In genomic region chr13:21010621-21011020, GRCh38 we compare ENCODE assay signal across 12 cellular contexts. TPM values are rescaled to one million over a fixed set of nuclear protein-coding genes. Genes with fewer than 3 reads are reported as not detected.
DNase-seq lines count a peak whose midpoint lies in the region; TF ChIP-seq lines count a peak whose summit lies in the region.
"Had no signal": no experiment of that assay in that cellular context is flagged by ENCODE, and none has a peak within 500 bp of the region (broad histone marks: within the 10 kb centered on the region; RNA-seq: fewer than 3 reads in every experiment).

No MANE protein-coding gene starts in this region.

- H3K4me1 ChIP-seq in BLaER1 (peaks cover 77% of the 10 kb centered on the region), mesendoderm (ENCODE audit: control insufficient read depth, low read depth, low read length) (no peaks in the 10 kb centered on the region)

- intact Hi-C loops in head of caudate nucleus (cut with DNase I), result no loop called here

- no peak overlapping the region; the same call in 1 of the 2 replicates for H3K27ac ChIP-seq in BLaER1
- H3K27ac ChIP-seq in mesendoderm (ENCODE audit: low read depth, low read length), result no peak overlapping the region
- H3K27ac ChIP-seq: SJCRH30 had no signal

- H3K79me2 ChIP-seq in mesendoderm (ENCODE audit: control insufficient read depth, insufficient read depth, low read length), result peaks cover 45% of the 10 kb centered on the region

- no peak overlapping the region for H3K4me3 ChIP-seq in BLaER1
- no peak overlapping the region for H3K4me3 ChIP-seq in mesendoderm (ENCODE audit: low read length)
- H3K4me3 ChIP-seq: SJCRH30, spleen had no signal

- peaks cover 28% of the 10 kb centered on the region for H3K79me1 ChIP-seq in mesendoderm (ENCODE audit: low read length)

- peaks cover 15% of the 10 kb centered on the region; the same call in 1 of the 2 replicates for H4K20me1 ChIP-seq in BLaER1

- WGBS in mesendoderm (ENCODE audit: extremely low coverage, insufficient coverage, low lambda C conversion rate), result no CpG with 5 or more reads among the region's 1 CpG

- H3K9ac ChIP-seq in BLaER1 (no peak overlapping the region), mesendoderm (ENCODE audit: low read length) (no peak overlapping the region)

- H3K27ac Mint-ChIP-seq in brain (peak overlapping the region in 3 of 5 experiments; percentile 58 to 64 (median 62)), glutamatergic neuron (ENCODE audit: unreplicated experiment) (no peak overlapping the region)
- H3K27ac Mint-ChIP-seq: CD8-positive, alpha-beta T cell had no signal

- H3K9me3 Mint-ChIP-seq in brain (no peaks in the 10 kb centered on the region), glutamatergic neuron (ENCODE audit: unreplicated experiment) (peaks cover 3% of the 10 kb centered on the region)
- H3K9me3 Mint-ChIP-seq: CD8-positive, alpha-beta T cell had no signal

- no peak overlapping the region for H2BK5ac ChIP-seq in mesendoderm (ENCODE audit: low read length)

- peak overlapping the region; percentile 60 for H3K4me2 ChIP-seq in BLaER1
- H3K4me2 ChIP-seq in mesendoderm (ENCODE audit: low read length), result no peak overlapping the region

- no peak overlapping the region for H2BK15ac ChIP-seq in mesendoderm (replicated peaks; ENCODE audit: low read depth)

- DNase-seq in HuH-7 (ENCODE audit: low spot score), result peak; percentile 61
- DNase-seq in mesendoderm, result peak; percentile 66
- no peak for DNase-seq in NCI-H2107 treated with DMSO at 0.1 percent for 48 hours (lab: John Stamatoyannopoulos, UW; ENCODE audit: unreplicated experiment)
- DNase-seq in SIG-M5 (lab: John Stamatoyannopoulos, UW), result no peak
- DNase-seq in head of caudate nucleus, result no peak
- DNase-seq in glutamatergic neuron, result no peak
- DNase-seq: CD8-positive, alpha-beta T cell; NCI-H345; spleen had no signal

- no peak overlapping the region for H3K18ac ChIP-seq in mesendoderm (ENCODE audit: low read length)

- H3K4me3 Mint-ChIP-seq in brain (no peak overlapping the region), glutamatergic neuron (ENCODE audit: unreplicated experiment) (no peak overlapping the region)
- H3K4me3 Mint-ChIP-seq: CD8-positive, alpha-beta T cell had no signal

- H2AK5ac ChIP-seq in mesendoderm (ENCODE audit: low read length), result no peak overlapping the region

- H3K4me1 Mint-ChIP-seq in brain, result peaks cover 76% of the 10 kb centered on the region
- H3K4me1 Mint-ChIP-seq in glutamatergic neuron (ENCODE audit: low read depth, unreplicated experiment), result peaks cover 13% of the 10 kb centered on the region

- H3K9me3 ChIP-seq in BLaER1, result no peaks in the 10 kb centered on the region
- H3K9me3 ChIP-seq: SJCRH30, spleen had no signal

- H3K36me3 Mint-ChIP-seq in brain (no peaks in the 10 kb centered on the region), glutamatergic neuron (ENCODE audit: unreplicated experiment) (no peaks in the 10 kb centered on the region)
- H3K36me3 Mint-ChIP-seq: CD8-positive, alpha-beta T cell had no signal

- H3K56ac ChIP-seq in mesendoderm (ENCODE audit: low read length), result no peak overlapping the region

- H3K27me3 Mint-ChIP-seq in brain (no peaks in the 10 kb centered on the region), glutamatergic neuron (ENCODE audit: unreplicated experiment) (peaks cover 2% of the 10 kb centered on the region)

- H3K4ac ChIP-seq in mesendoderm (ENCODE audit: low read depth, low read length), result no peak overlapping the region

- H3K23ac ChIP-seq in mesendoderm (ENCODE audit: low read length), result no peak overlapping the region

- H4K5ac ChIP-seq in mesendoderm (ENCODE audit: low read length), result no peak overlapping the region

- H4K8ac ChIP-seq in mesendoderm (ENCODE audit: low read depth, low read length), result no peak overlapping the region

- H3K36me3 ChIP-seq in BLaER1 (0 out of 2 replicates have a peak, but pooled peaks cover 8% of the 10 kb centered on the region), mesendoderm (ENCODE audit: control insufficient read depth, insufficient read depth, low read length) (no peaks in the 10 kb centered on the region)
- H3K36me3 ChIP-seq: spleen had no signal

- H2BK120ac ChIP-seq in mesendoderm (ENCODE audit: low read depth, low read length), result no peak overlapping the region

- no peaks in the 10 kb centered on the region for H3K27me3 ChIP-seq in BLaER1
- no peaks in the 10 kb centered on the region for H3K27me3 ChIP-seq in mesendoderm (ENCODE audit: insufficient read depth, low read length, poor library complexity)
- H3K27me3 ChIP-seq: SJCRH30, spleen had no signal

- no peak for TF ChIP-seq CTCF in brain (conservative IDR thresholded peaks at IDR 0.05)
- no peak for TF ChIP-seq CTCF in glutamatergic neuron (IDR thresholded peaks at IDR 0.05; ENCODE audit: partially characterized antibody, unreplicated experiment)

RNA-seq across cellular contexts. Expression of gene LATS2, which starts 50.8 kb away (rescaled TPM):
- polyA plus RNA-seq in brain (ENCODE audit: insufficient read depth, low read depth, low replicate concordance), result 2.3 TPM
- polyA plus RNA-seq in mesendoderm (2013, experiment 1 of 2), result 11.4 TPM
- polyA plus RNA-seq in mesendoderm (2013, experiment 2 of 2), result 11.4 TPM
- 2.2 TPM for total RNA-seq in glutamatergic neuron (ENCODE audit: unreplicated experiment)

Comparison
In these comparisons a context has a peak if more than half of its experiments do, and no peak if none do; other contexts are left out.
1. DNase-seq: peak in HuH-7 (single experiment) and mesendoderm (single experiment); none in NCI-H2107 treated with DMSO at 0.1 percent for 48 hours (single experiment), SIG-M5 (single experiment), head of caudate nucleus (0 of 42) and glutamatergic neuron (single experiment).